ENCODE assay signal across 1 cellular context in genomic region chr14:61561657-61562276, GRCh38.
TF ChIP-seq lines count a peak whose summit lies in the region.

No MANE protein-coding gene starts in this region.

TF ChIP-seq in HepG2, 621 proteins besides CTCF, POLR2A, EP300 and RAD21 (continued from another document and continues in another):
- TF ChIP-seq FOXP4 (CRISPR knock-in tag; IDR thresholded peaks at IDR 0.05) (peak; percentile 75), ZFP36 (IDR thresholded peaks at IDR 0.05; ENCODE audit: borderline replicate concordance, low read depth, low read length, partially characterized antibody) (no peak), THRA (CRISPR knock-in tag; IDR thresholded peaks at IDR 0.05; ENCODE audit: borderline replicate concordance) (peak; percentile 93; the same call in 1 of the 2 replicates), MLX (CRISPR knock-in tag; IDR thresholded peaks at IDR 0.05) (peak; percentile 50; the same call in 1 of the 2 replicates), MTA3 (CRISPR knock-in tag; IDR thresholded peaks at IDR 0.05) (no peak), GATA4 (IDR thresholded peaks at IDR 0.05; ENCODE audit: borderline replicate concordance, low read depth) (peak; percentile 51; the same call in 1 of the 2 replicates), NFIC (IDR thresholded peaks at IDR 0.05; ENCODE audit: low read length) (no peak), HMGXB4 (CRISPR knock-in tag; IDR thresholded peaks at IDR 0.05; ENCODE audit: borderline replicate concordance in 1 of 2, low read depth in 1 of 2) (peak; percentile 49 to 82; a peak in 2 of 4 replicates), ZNF883 (CRISPR knock-in tag; IDR thresholded peaks at IDR 0.05; ENCODE audit: not compliant biosample characterization) (no peak), CBX5 (CRISPR knock-in tag; IDR thresholded peaks at IDR 0.05; ENCODE audit: borderline replicate concordance) (peak; percentile 91), KAT7 (CRISPR knock-in tag; IDR thresholded peaks at IDR 0.05; ENCODE audit: borderline replicate concordance) (no peak), KAT8 (CRISPR knock-in tag; IDR thresholded peaks at IDR 0.05) (peak; percentile 89), HMGXB3 (CRISPR knock-in tag; IDR thresholded peaks at IDR 0.05; ENCODE audit: borderline replicate concordance) (peak; percentile 91; the same call in 1 of the 2 replicates), HMGA1 (CRISPR knock-in tag; conservative IDR thresholded peaks at IDR 0.05) (no peak), ZNF770 (CRISPR knock-in tag; IDR thresholded peaks at IDR 0.05) (peak; percentile 86), DDIT3 (CRISPR knock-in tag; IDR thresholded peaks at IDR 0.05) (no peak), SMAD1 (CRISPR knock-in tag; IDR thresholded peaks at IDR 0.05; ENCODE audit: borderline replicate concordance, low read depth) (no peak), ZNF776 (CRISPR knock-in tag; IDR thresholded peaks at IDR 0.05) (peak; percentile 76; the same call in 1 of the 2 replicates), RXRB (CRISPR knock-in tag; IDR thresholded peaks at IDR 0.05; ENCODE audit: borderline replicate concordance) (peak; percentile 88), ZNF317 (CRISPR knock-in tag; IDR thresholded peaks at IDR 0.05) (peak; percentile 88), CSRNP1 (CRISPR knock-in tag; IDR thresholded peaks at IDR 0.05) (0 out of 2 replicates have a peak, but pooled peaks have one; percentile 65), ZNF501 (CRISPR knock-in tag; IDR thresholded peaks at IDR 0.05) (peak; percentile 80), ZFP82 (CRISPR knock-in tag; IDR thresholded peaks at IDR 0.05; ENCODE audit: borderline replicate concordance) (no peak), DBP (CRISPR knock-in tag; IDR thresholded peaks at IDR 0.05; ENCODE audit: not compliant biosample characterization) (no peak), MAFG (CRISPR knock-in tag; IDR thresholded peaks at IDR 0.05) (no peak), GFI1 (CRISPR knock-in tag; IDR thresholded peaks at IDR 0.05; ENCODE audit: borderline replicate concordance) (peak; percentile 43; the same call in 1 of the 2 replicates), ZNF576 (CRISPR knock-in tag; IDR thresholded peaks at IDR 0.05) (no peak), ZNF746 (CRISPR knock-in tag; IDR thresholded peaks at IDR 0.05) (0 out of 2 replicates have a peak, but pooled peaks have one; percentile 54), MATR3 (CRISPR knock-in tag; IDR thresholded peaks at IDR 0.05) (no peak), FOXM1 (CRISPR knock-in tag; IDR thresholded peaks at IDR 0.05) (no peak), ZNF496 (CRISPR knock-in tag; IDR thresholded peaks at IDR 0.05; ENCODE audit: insufficient replicate concordance) (no peak), ZNF850 (CRISPR knock-in tag; conservative IDR thresholded peaks at IDR 0.05) (no peak), RBM22 (optimal IDR thresholded peaks at IDR 0.05; ENCODE audit: low read length) (peak; percentile 51), ZNF547 (CRISPR knock-in tag; IDR thresholded peaks at IDR 0.05) (peak; percentile 80; the same call in 1 of the 2 replicates), CHCHD3 (CRISPR knock-in tag; IDR thresholded peaks at IDR 0.05) (no peak), ZNF264 (CRISPR knock-in tag; IDR thresholded peaks at IDR 0.05) (peak; percentile 75), RBM39 (IDR thresholded peaks at IDR 0.05; ENCODE audit: low read depth, low read length, poor library complexity, severe bottlenecking) (no peak)
